Comparison of ENCODE assay signal across 28 cellular contexts in genomic region chr22:24337894-24338645, GRCh38.
DNase-seq lines count a peak whose midpoint lies in the region; ATAC-seq and TF ChIP-seq lines count a peak whose summit lies in the region.
"Had no signal": no experiment of that assay in that cellular context is flagged by ENCODE, and none has a peak within 500 bp of the region (broad histone marks: within the 10 kb centered on the region; RNA-seq: fewer than 3 reads in every experiment).

No MANE protein-coding gene starts in this region.

- H3K4me1 ChIP-seq in HUES48 (ENCODE audit: control insufficient read depth, insufficient read depth, low read length) (peaks cover 29% of the 10 kb centered on the region), mucosa of descending colon (ENCODE audit: low read depth) (no peaks in the 10 kb centered on the region)

- intact Hi-C loops in mucosa of descending colon (cut with DNase I, micrococcal nuclease): no loop called here

- H3K4me1 Mint-ChIP-seq in brain: peaks cover 7% of the 10 kb centered on the region

- TF ChIP-seq CTCF in brain (conservative IDR thresholded peaks at IDR 0.05) (no peak), mucosa of descending colon (IDR thresholded peaks at IDR 0.05) (no peak)

- H3K9me3 Mint-ChIP-seq in brain: no peaks in the 10 kb centered on the region
- H3K9me3 Mint-ChIP-seq: CD8-positive, alpha-beta memory T cell; immature natural killer cell; mesothelial cell of epicardium; naive thymus-derived CD4-positive, alpha-beta T cell had no signal

- peaks cover 63% of the 10 kb centered on the region for H3K36me3 Mint-ChIP-seq in brain

- DNase-seq in DMS79 treated with DMSO at 0.1 percent for 48 hours (lab: John Stamatoyannopoulos, UW) (peak; percentile 20), mucosa of descending colon (no peak), DMS53 treated with DMSO at 0.1 percent for 48 hours (lab: John Stamatoyannopoulos, UW; ENCODE audit: unreplicated experiment) (no peak)
- DNase-seq: ACHN; activated CD4-positive, alpha-beta T cell treated with anti-CD3 and anti-CD28 coated beads for 36 hours; activated naive CD4-positive, alpha-beta T cell treated with Interleukin-2 at 50 U/mL for 16 hours; activated T-cell treated with anti-CD3 and anti-CD28 coated beads, Interleukin-2, amount 50 U/mL, for 48 hours; BE2C; CD8-positive, alpha-beta memory T cell; DMS153; effector CD4-positive, alpha-beta T cell; GDM1; immature natural killer cell; KBM-7; left ventricle myocardium superior; MM.1S; naive thymus-derived CD4-positive, alpha-beta T cell; NCI-H1436 treated with DMSO at 0.1 percent for 48 hours; retina; Right ventricle myocardium superior; transverse colon had no signal

- H3K27ac ChIP-seq in HUES48 (ENCODE audit: low read depth, low read length): peak overlapping the region; percentile 23

- no peaks in the 10 kb centered on the region for H3K27me3 ChIP-seq in HUES48 (ENCODE audit: control insufficient read depth, insufficient read depth, low read length)
- H3K27me3 ChIP-seq: BE2C, transverse colon had no signal

- peak overlapping the region; percentile 4; the same call in 1 of the 2 replicates for H3K4me3 ChIP-seq in HUES48 (ENCODE audit: low read depth, low read length)
- no peak overlapping the region for H3K4me3 ChIP-seq in mucosa of descending colon
- H3K4me3 ChIP-seq: transverse colon had no signal

- H3K36me3 ChIP-seq in HUES48 (ENCODE audit: control insufficient read depth, insufficient read depth, low read length): peaks cover 57% of the 10 kb centered on the region
- H3K36me3 ChIP-seq in mucosa of descending colon (ENCODE audit: low read depth): peaks cover 7% of the 10 kb centered on the region

- peak; percentile 96 for ATAC-seq in mucosa of descending colon
- ATAC-seq in GM19328 (IDR thresholded peaks at IDR 0.05; ENCODE audit: unreplicated experiment): no peak
- no peak for ATAC-seq in GM18520 (IDR thresholded peaks at IDR 0.05; ENCODE audit: unreplicated experiment)
- no peak for ATAC-seq in HG02885 (IDR thresholded peaks at IDR 0.05; ENCODE audit: poor library complexity, unreplicated experiment)
- ATAC-seq: HCT116; naive thymus-derived CD4-positive, alpha-beta T cell had no signal

- peak overlapping the region in 3 of 5 experiments; percentile 38 to 90 (median 57) for H3K27ac Mint-ChIP-seq in brain
- H3K27ac Mint-ChIP-seq: activated CD4-positive, alpha-beta T cell treated with anti-CD3 and anti-CD28 coated beads for 36 hours; naive thymus-derived CD4-positive, alpha-beta T cell had no signal

- no peaks in the 10 kb centered on the region for H3K27me3 Mint-ChIP-seq in brain
- H3K27me3 Mint-ChIP-seq: activated CD4-positive, alpha-beta T cell treated with anti-CD3 and anti-CD28 coated beads for 36 hours; CD8-positive, alpha-beta memory T cell; naive thymus-derived CD4-positive, alpha-beta T cell had no signal

- H3K9ac ChIP-seq in HUES48 (ENCODE audit: low read depth, low read length): no peak overlapping the region

- H3K4me3 Mint-ChIP-seq in brain: no peak overlapping the region
- H3K4me3 Mint-ChIP-seq: activated CD4-positive, alpha-beta T cell treated with anti-CD3 and anti-CD28 coated beads for 36 hours; CD8-positive, alpha-beta memory T cell; immature natural killer cell; mesothelial cell of epicardium; naive thymus-derived CD4-positive, alpha-beta T cell had no signal

- no peaks in the 10 kb centered on the region for H3K9me3 ChIP-seq in HUES48 (ENCODE audit: control insufficient read depth, insufficient read depth, low read length)
- H3K9me3 ChIP-seq in mucosa of descending colon: no peaks in the 10 kb centered on the region
- H3K9me3 ChIP-seq: BE2C, transverse colon had no signal
